Comparison of ENCODE assay signal across 22 cellular contexts in the genomic region with DNA sequence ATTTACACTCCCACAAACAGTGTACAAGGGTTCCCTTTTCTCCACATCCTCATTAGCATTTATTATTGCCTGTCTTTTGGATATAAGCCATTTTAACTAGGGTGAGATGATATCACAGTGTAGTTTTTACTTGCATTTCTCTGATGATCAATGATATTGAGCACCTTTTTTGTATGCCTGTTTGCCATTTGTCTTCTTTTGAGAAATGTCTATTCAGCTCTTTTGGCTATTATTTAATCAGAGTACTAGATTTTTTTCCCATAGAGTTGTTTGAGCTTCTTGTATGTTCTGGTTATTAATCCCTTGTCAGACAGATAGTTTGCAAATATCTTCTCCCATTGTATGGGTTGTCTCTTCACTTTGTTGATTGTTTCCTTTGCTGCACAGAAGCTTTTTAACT.
DNase-seq lines count a peak whose midpoint lies in the region; ATAC-seq, FAIRE-seq and TF ChIP-seq lines count a peak whose summit lies in the region.
"Had no signal": no experiment of that assay in that cellular context is flagged by ENCODE, and none has a peak within 500 bp of the region (broad histone marks: within the 10 kb centered on the region; RNA-seq: fewer than 3 reads in every experiment).

No MANE protein-coding gene starts in this region.

- no peak overlapping the region for H3K27ac Mint-ChIP-seq in MCF 10A (ENCODE audit: low read depth, unreplicated experiment)
- H3K27ac Mint-ChIP-seq: B cell; CD4-positive, alpha-beta T cell; CD8-positive, alpha-beta T cell had no signal

- FAIRE-seq in A549 (lab: Jason Lieb, UNC) (no peak), GM18507 (lab: Jason Lieb, UNC) (peak; percentile 26), colon (lab: Jason Lieb, UNC) (peak; percentile 75)
- FAIRE-seq: A204.1, G401.6, GM12891 had no signal

- H3K4me1 Mint-ChIP-seq in MCF 10A (ENCODE audit: insufficient read depth, unreplicated experiment): no peaks in the 10 kb centered on the region
- H3K4me1 Mint-ChIP-seq: B cell had no signal

- no peak overlapping the region for H3K4me3 ChIP-seq in A549
- no peak overlapping the region for H3K4me3 ChIP-seq in IMR-90 (ENCODE audit: insufficient read depth, low read depth, low read length)
- H3K4me3 ChIP-seq in gastrocnemius medialis: no peak overlapping the region
- H3K4me3 ChIP-seq in SJCRH30: no peak overlapping the region
- H3K4me3 ChIP-seq: BLaER1 treated with 17β-estradiol and CSF1 and Interleukin-3, amounts not matched to agents 10 nM and 100 nM had no signal

- intact Hi-C loops in IMR-90 (cut with micrococcal nuclease): no loop called here
- intact Hi-C loops in gastrocnemius medialis (cut with DNase I; ENCODE audit: low total_unique reads): no loop called here
- intact Hi-C loops in MCF 10A (cut with micrococcal nuclease): no loop called here
- intact Hi-C loops in left colon (cut with DNase I, micrococcal nuclease): no loop called here

- no peak overlapping the region for H2BK120ac ChIP-seq in IMR-90 (ENCODE audit: low read depth, low read length)

- H3K23ac ChIP-seq in IMR-90 (ENCODE audit: low read depth, low read length): no peak overlapping the region

- no peaks in the 10 kb centered on the region for H3K9me1 ChIP-seq in IMR-90 (ENCODE audit: insufficient read depth, low read length)

- H3K9me3 Mint-ChIP-seq in MCF 10A (ENCODE audit: unreplicated experiment): no peaks in the 10 kb centered on the region
- H3K9me3 Mint-ChIP-seq: CD4-positive, alpha-beta T cell; CD8-positive, alpha-beta T cell had no signal

- no peak for ATAC-seq in A549
- no peak for ATAC-seq in IMR-90 (ENCODE audit: low read depth)
- ATAC-seq in gastrocnemius medialis: no peak
- ATAC-seq in left colon: no peak
- ATAC-seq: CD8-positive, alpha-beta T cell had no signal

- dilution Hi-C loops in IMR-90 (cut with HindIII; ENCODE audit: low sequenced_read_pairs, unreplicated experiment): no loop called here

- CTCF ChIA-PET in A549 (lab: Yijun Ruan, JAX) (interaction anchor here (0.7 kb wide), 1 partner anchor 259 kb away, joined by 3 read pairs; no protein-coding TSS in a partner anchor), IMR-90 (lab: Yijun Ruan, JAX) (interaction anchor here (0.7 to 1.0 kb wide), 2 partner anchors 13 to 401 kb away, joined by 3 read pairs; no protein-coding TSS in a partner anchor), MCF 10A (lab: Yijun Ruan, JAX) (interaction anchor here (0.6 to 1.8 kb wide), 2 partner anchors 79 to 195 kb away, joined by 3 to 6 read pairs; no protein-coding TSS in a partner anchor)

- no peak overlapping the region for H3K4ac ChIP-seq in IMR-90 (ENCODE audit: low read depth, low read length)

- TF ChIP-seq RAD21 in A549 (conservative IDR thresholded peaks at IDR 0.05 in 1 of 2, IDR thresholded peaks at IDR 0.05 in 1 of 2): no peak
- no peak for TF ChIP-seq RAD21 in IMR-90 (IDR thresholded peaks at IDR 0.05; ENCODE audit: low read length)

- H4K20me1 ChIP-seq in IMR-90 (ENCODE audit: insufficient read depth, low read length): no peaks in the 10 kb centered on the region
- H4K20me1 ChIP-seq: BLaER1 treated with 17β-estradiol and CSF1 and Interleukin-3, amounts not matched to agents 10 nM and 100 nM had no signal

- H2BK5ac ChIP-seq in IMR-90 (ENCODE audit: low read depth, low read length, poor library complexity, severe bottlenecking): no peak overlapping the region

- in situ Hi-C loops in IMR-90 (cut with MboI; ENCODE audit: low sequenced_read_pairs) (no loop called here), gastrocnemius medialis (cut with MboI; ENCODE audit: low sequenced_read_pairs in 4 of 4) (no loop called here)

- H3K27me3 ChIP-seq in IMR-90 (ENCODE audit: control insufficient read depth, insufficient read depth, low read length) (no peaks in the 10 kb centered on the region), gastrocnemius medialis (no peaks in the 10 kb centered on the region), SJCRH30 (no peaks in the 10 kb centered on the region)

- H3K9me3 ChIP-seq in A549 (no peaks in the 10 kb centered on the region), IMR-90 (ENCODE audit: control insufficient read depth, insufficient read depth, low read length) (no peaks in the 10 kb centered on the region), gastrocnemius medialis (no peaks in the 10 kb centered on the region), SJCRH30 (replicated peaks) (no peaks in the 10 kb centered on the region)
- H3K9me3 ChIP-seq: Caco-2 had no signal

- no peak overlapping the region for H3K9ac ChIP-seq in IMR-90 (ENCODE audit: low read depth, low read length)
- H3K9ac ChIP-seq: BLaER1 treated with 17β-estradiol and CSF1 and Interleukin-3, amounts not matched to agents 10 nM and 100 nM had no signal

- no peak overlapping the region for H2BK20ac ChIP-seq in IMR-90 (ENCODE audit: low read depth, low read length)

- H3K4me2 ChIP-seq in A549 (no peak overlapping the region), IMR-90 (ENCODE audit: low read depth, low read length) (no peak overlapping the region)
- H3K4me2 ChIP-seq: BLaER1 treated with 17β-estradiol and CSF1 and Interleukin-3, amounts not matched to agents 10 nM and 100 nM had no signal

- H3K79me1 ChIP-seq in IMR-90 (ENCODE audit: low read depth in 1 of 2, low read length in 2 of 2): no peaks in the 10 kb centered on the region

- H3K36me3 Mint-ChIP-seq in MCF 10A (ENCODE audit: insufficient read depth, unreplicated experiment): no peaks in the 10 kb centered on the region
- H3K36me3 Mint-ChIP-seq: CD8-positive, alpha-beta T cell had no signal

- H3K27ac ChIP-seq in A549 (no peak overlapping the region), IMR-90 (ENCODE audit: insufficient read depth, low read length) (no peak overlapping the region), gastrocnemius medialis (no peak overlapping the region), SJCRH30 (no peak overlapping the region)
- H3K27ac ChIP-seq: BLaER1 treated with 17β-estradiol and CSF1 and Interleukin-3, amounts not matched to agents 10 nM and 100 nM; C4-2B had no signal

- no peak overlapping the region for H2AK9ac ChIP-seq in IMR-90 (replicated peaks; ENCODE audit: low read depth, low read length, poor library complexity)

- H3K14ac ChIP-seq in IMR-90 (replicated peaks; ENCODE audit: low read depth, low read length): no peak overlapping the region

- H3K4me1 ChIP-seq in A549 (no peaks in the 10 kb centered on the region), IMR-90 (ENCODE audit: control insufficient read depth, insufficient read depth, low read length) (no peaks in the 10 kb centered on the region), gastrocnemius medialis (no peaks in the 10 kb centered on the region), SJCRH30 (no peaks in the 10 kb centered on the region)
- H3K4me1 ChIP-seq: BLaER1 treated with 17β-estradiol and CSF1 and Interleukin-3, amounts not matched to agents 10 nM and 100 nM; Caco-2 had no signal

- H2AFZ ChIP-seq in IMR-90 (replicated peaks; ENCODE audit: low read length, poor library complexity): no peak overlapping the region

- DNase-seq in A549 (ENCODE audit: low read depth in 1 of 2, low spot score in 1 of 2) (no peak), GM18507 (ENCODE audit: extremely low spot score, insufficient read length, low read depth) (no peak), IMR-90 (no peak), gastrocnemius medialis (no peak), MCF 10A (ENCODE audit: unreplicated experiment) (no peak), SJCRH30 (no peak), left colon (no peak)
- DNase-seq: 8988T; AML-193; Caco-2; Calu3; CD4-positive, alpha-beta T cell; CD8-positive, alpha-beta T cell; DMS79 treated with DMSO at 0.1 percent for 48 hours; GF-D8 had no signal

- H2AK5ac ChIP-seq in IMR-90 (ENCODE audit: low read depth, low read length): no peak overlapping the region

- no peak overlapping the region for H3K4me3 Mint-ChIP-seq in MCF 10A (ENCODE audit: unreplicated experiment)
- H3K4me3 Mint-ChIP-seq: B cell; CD4-positive, alpha-beta T cell; CD8-positive, alpha-beta T cell had no signal

- no peak overlapping the region for H4K5ac ChIP-seq in IMR-90 (ENCODE audit: low read depth, low read length)

- no peak for TF ChIP-seq EP300 in A549 (IDR thresholded peaks at IDR 0.05)

- POLR2A ChIA-PET in A549 (lab: Yijun Ruan, JAX) (no interaction called here), IMR-90 (lab: Charles Lee; ENCODE audit: unreplicated experiment) (no interaction called here), MCF 10A (lab: Yijun Ruan, JAX) (no interaction called here)

- no peak overlapping the region for H4K8ac ChIP-seq in IMR-90 (ENCODE audit: low read depth in 2 of 2, low read length in 2 of 2)

- TF ChIP-seq CTCF in A549 (IDR thresholded peaks at IDR 0.05) (no peak), IMR-90 (conservative IDR thresholded peaks at IDR 0.05; ENCODE audit: low read depth, low read length) (no peak), gastrocnemius medialis (IDR thresholded peaks at IDR 0.05 in 4 of 5, conservative IDR thresholded peaks at IDR 0.05 in 1 of 5) (no peak), MCF 10A (IDR thresholded peaks at IDR 0.05; ENCODE audit: unreplicated experiment) (no peak)

- BruUV-seq in IMR-90 (replicated peaks; lab: Mats Ljungman, UMichigan) (no TSS peak), MCF 10A (replicated peaks; lab: Mats Ljungman, UMichigan) (no TSS peak)

- H3K36me3 ChIP-seq in IMR-90 (ENCODE audit: control insufficient read depth, insufficient read depth, low read length) (no peaks in the 10 kb centered on the region), gastrocnemius medialis (no peaks in the 10 kb centered on the region), SJCRH30 (no peaks in the 10 kb centered on the region)
- H3K36me3 ChIP-seq: BLaER1 treated with 17β-estradiol and CSF1 and Interleukin-3, amounts not matched to agents 10 nM and 100 nM had no signal

- TF ChIP-seq POLR2A in A549 (IDR thresholded peaks at IDR 0.05; ENCODE audit: low read length) (no peak), IMR-90 (IDR thresholded peaks at IDR 0.05; ENCODE audit: low read depth, low read length) (no peak), gastrocnemius medialis (IDR thresholded peaks at IDR 0.05) (no peak)

- H4K91ac ChIP-seq in IMR-90 (ENCODE audit: insufficient read depth, low read depth, low read length): no peak overlapping the region

- peaks cover 63% of the 10 kb centered on the region for H3K27me3 Mint-ChIP-seq in MCF 10A (ENCODE audit: insufficient read depth, unreplicated experiment)

- no peak overlapping the region for H2BK15ac ChIP-seq in IMR-90 (ENCODE audit: low read depth, low read length)

- no peak overlapping the region for H3K18ac ChIP-seq in IMR-90 (ENCODE audit: low read depth, low read length)

- no peak overlapping the region for H3K56ac ChIP-seq in IMR-90 (ENCODE audit: extremely low read depth, insufficient read depth, low read length)

TF ChIP-seq in A549, 52 proteins besides CTCF, POLR2A, EP300 and RAD21:
- peak; percentile 53 for TF ChIP-seq MAFK (IDR thresholded peaks at IDR 0.05; ENCODE audit: partially characterized antibody)
- no peak for TF ChIP-seq FOSL2 (IDR thresholded peaks at IDR 0.05)
- no peak for TF ChIP-seq FOSL2 (CRISPR knock-in tag; IDR thresholded peaks at IDR 0.05)
